1 cellular context compared by ENCODE assay signal in genomic region chr1:116318897-116319296, GRCh38.
TF ChIP-seq lines count a peak whose summit lies in the region.

No MANE protein-coding gene starts in this region.

TF ChIP-seq in K562, 482 proteins besides CTCF, POLR2A, EP300 and RAD21 (continued from another document and continues in another):
- TF ChIP-seq, protein P1, sequence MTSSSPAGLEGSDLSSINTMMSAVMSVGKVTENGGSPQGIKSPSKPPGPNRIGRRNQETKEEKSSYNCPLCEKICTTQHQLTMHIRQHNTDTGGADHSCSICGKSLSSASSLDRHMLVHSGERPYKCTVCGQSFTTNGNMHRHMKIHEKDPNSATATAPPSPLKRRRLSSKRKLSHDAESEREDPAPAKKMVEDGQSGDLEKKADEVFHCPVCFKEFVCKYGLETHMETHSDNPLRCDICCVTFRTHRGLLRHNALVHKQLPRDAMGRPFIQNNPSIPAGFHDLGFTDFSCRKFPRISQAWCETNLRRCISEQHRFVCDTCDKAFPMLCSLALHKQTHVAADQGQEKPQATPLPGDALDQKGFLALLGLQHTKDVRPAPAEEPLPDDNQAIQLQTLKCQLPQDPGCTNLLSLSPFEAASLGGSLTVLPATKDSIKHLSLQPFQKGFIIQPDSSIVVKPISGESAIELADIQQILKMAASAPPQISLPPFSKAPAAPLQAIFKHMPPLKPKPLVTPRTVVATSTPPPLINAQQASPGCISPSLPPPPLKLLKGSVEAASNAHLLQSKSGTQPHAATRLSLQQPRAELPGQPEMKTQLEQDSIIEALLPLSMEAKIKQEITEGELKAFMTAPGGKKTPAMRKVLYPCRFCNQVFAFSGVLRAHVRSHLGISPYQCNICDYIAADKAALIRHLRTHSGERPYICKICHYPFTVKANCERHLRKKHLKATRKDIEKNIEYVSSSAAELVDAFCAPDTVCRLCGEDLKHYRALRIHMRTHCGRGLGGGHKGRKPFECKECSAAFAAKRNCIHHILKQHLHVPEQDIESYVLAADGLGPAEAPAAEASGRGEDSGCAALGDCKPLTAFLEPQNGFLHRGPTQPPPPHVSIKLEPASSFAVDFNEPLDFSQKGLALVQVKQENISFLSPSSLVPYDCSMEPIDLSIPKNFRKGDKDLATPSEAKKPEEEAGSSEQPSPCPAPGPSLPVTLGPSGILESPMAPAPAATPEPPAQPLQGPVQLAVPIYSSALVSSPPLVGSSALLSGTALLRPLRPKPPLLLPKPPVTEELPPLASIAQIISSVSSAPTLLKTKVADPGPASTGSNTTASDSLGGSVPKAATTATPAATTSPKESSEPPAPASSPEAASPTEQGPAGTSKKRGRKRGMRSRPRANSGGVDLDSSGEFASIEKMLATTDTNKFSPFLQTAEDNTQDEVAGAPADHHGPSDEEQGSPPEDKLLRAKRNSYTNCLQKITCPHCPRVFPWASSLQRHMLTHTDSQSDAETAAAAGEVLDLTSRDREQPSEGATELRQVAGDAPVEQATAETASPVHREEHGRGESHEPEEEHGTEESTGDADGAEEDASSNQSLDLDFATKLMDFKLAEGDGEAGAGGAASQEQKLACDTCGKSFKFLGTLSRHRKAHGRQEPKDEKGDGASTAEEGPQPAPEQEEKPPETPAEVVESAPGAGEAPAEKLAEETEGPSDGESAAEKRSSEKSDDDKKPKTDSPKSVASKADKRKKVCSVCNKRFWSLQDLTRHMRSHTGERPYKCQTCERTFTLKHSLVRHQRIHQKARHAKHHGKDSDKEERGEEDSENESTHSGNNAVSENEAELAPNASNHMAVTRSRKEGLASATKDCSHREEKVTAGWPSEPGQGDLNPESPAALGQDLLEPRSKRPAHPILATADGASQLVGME (CRISPR knock-in tag; IDR thresholded peaks at IDR 0.05): no peak
- TF ChIP-seq ATF6 (CRISPR knock-in tag; IDR thresholded peaks at IDR 0.05) (no peak), GTF2E2 (tag; IDR thresholded peaks at IDR 0.05) (no peak), MAZ (CRISPR knock-in tag; conservative IDR thresholded peaks at IDR 0.05 in 1 of 2, IDR thresholded peaks at IDR 0.05 in 1 of 2) (no peak), SRSF9 (IDR thresholded peaks at IDR 0.05; ENCODE audit: borderline replicate concordance, low read depth, low read length) (no peak), C11orf30 (IDR thresholded peaks at IDR 0.05; ENCODE audit: low read depth) (no peak), TCF3 (CRISPR knock-in tag; IDR thresholded peaks at IDR 0.05) (no peak), HDGF (IDR thresholded peaks at IDR 0.05) (no peak), TRIM25 (IDR thresholded peaks at IDR 0.05; ENCODE audit: borderline replicate concordance) (no peak), MCM7 (IDR thresholded peaks at IDR 0.05) (no peak), GTF2A2 (tag; IDR thresholded peaks at IDR 0.05) (no peak), ARID1B (IDR thresholded peaks at IDR 0.05) (peak; percentile 55; the same call in 1 of the 2 replicates), ZNF146 (CRISPR knock-in tag; IDR thresholded peaks at IDR 0.05; ENCODE audit: unreplicated experiment) (no peak), DIDO1 (tag; IDR thresholded peaks at IDR 0.05; ENCODE audit: low read depth) (no peak), TBL1XR1 (IDR thresholded peaks at IDR 0.05; ENCODE audit: low read length in 2 of 2) (no peak)
- TF ChIP-seq, protein P2, sequence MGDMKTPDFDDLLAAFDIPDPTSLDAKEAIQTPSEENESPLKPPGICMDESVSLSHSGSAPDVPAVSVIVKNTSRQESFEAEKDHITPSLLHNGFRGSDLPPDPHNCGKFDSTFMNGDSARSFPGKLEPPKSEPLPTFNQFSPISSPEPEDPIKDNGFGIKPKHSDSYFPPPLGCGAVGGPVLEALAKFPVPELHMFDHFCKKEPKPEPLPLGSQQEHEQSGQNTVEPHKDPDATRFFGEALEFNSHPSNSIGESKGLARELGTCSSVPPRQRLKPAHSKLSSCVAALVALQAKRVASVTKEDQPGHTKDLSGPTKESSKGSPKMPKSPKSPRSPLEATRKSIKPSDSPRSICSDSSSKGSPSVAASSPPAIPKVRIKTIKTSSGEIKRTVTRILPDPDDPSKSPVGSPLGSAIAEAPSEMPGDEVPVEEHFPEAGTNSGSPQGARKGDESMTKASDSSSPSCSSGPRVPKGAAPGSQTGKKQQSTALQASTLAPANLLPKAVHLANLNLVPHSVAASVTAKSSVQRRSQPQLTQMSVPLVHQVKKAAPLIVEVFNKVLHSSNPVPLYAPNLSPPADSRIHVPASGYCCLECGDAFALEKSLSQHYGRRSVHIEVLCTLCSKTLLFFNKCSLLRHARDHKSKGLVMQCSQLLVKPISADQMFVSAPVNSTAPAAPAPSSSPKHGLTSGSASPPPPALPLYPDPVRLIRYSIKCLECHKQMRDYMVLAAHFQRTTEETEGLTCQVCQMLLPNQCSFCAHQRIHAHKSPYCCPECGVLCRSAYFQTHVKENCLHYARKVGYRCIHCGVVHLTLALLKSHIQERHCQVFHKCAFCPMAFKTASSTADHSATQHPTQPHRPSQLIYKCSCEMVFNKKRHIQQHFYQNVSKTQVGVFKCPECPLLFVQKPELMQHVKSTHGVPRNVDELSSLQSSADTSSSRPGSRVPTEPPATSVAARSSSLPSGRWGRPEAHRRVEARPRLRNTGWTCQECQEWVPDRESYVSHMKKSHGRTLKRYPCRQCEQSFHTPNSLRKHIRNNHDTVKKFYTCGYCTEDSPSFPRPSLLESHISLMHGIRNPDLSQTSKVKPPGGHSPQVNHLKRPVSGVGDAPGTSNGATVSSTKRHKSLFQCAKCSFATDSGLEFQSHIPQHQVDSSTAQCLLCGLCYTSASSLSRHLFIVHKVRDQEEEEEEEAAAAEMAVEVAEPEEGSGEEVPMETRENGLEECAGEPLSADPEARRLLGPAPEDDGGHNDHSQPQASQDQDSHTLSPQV (IDR thresholded peaks at IDR 0.05): 0 out of 2 replicates have a peak, but pooled peaks have one; percentile 41
- TF ChIP-seq, protein P3, sequence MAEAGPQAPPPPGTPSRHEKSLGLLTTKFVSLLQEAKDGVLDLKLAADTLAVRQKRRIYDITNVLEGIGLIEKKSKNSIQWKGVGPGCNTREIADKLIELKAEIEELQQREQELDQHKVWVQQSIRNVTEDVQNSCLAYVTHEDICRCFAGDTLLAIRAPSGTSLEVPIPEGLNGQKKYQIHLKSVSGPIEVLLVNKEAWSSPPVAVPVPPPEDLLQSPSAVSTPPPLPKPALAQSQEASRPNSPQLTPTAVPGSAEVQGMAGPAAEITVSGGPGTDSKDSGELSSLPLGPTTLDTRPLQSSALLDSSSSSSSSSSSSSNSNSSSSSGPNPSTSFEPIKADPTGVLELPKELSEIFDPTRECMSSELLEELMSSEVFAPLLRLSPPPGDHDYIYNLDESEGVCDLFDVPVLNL (CRISPR knock-in tag; IDR thresholded peaks at IDR 0.05; ENCODE audit: low read depth): no peak
- TF ChIP-seq, protein P4, sequence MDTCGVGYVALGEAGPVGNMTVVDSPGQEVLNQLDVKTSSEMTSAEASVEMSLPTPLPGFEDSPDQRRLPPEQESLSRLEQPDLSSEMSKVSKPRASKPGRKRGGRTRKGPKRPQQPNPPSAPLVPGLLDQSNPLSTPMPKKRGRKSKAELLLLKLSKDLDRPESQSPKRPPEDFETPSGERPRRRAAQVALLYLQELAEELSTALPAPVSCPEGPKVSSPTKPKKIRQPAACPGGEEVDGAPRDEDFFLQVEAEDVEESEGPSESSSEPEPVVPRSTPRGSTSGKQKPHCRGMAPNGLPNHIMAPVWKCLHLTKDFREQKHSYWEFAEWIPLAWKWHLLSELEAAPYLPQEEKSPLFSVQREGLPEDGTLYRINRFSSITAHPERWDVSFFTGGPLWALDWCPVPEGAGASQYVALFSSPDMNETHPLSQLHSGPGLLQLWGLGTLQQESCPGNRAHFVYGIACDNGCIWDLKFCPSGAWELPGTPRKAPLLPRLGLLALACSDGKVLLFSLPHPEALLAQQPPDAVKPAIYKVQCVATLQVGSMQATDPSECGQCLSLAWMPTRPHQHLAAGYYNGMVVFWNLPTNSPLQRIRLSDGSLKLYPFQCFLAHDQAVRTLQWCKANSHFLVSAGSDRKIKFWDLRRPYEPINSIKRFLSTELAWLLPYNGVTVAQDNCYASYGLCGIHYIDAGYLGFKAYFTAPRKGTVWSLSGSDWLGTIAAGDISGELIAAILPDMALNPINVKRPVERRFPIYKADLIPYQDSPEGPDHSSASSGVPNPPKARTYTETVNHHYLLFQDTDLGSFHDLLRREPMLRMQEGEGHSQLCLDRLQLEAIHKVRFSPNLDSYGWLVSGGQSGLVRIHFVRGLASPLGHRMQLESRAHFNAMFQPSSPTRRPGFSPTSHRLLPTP (IDR thresholded peaks at IDR 0.05; ENCODE audit: borderline replicate concordance, extremely low read depth, insufficient read length): no peak
- TF ChIP-seq, protein P5, sequence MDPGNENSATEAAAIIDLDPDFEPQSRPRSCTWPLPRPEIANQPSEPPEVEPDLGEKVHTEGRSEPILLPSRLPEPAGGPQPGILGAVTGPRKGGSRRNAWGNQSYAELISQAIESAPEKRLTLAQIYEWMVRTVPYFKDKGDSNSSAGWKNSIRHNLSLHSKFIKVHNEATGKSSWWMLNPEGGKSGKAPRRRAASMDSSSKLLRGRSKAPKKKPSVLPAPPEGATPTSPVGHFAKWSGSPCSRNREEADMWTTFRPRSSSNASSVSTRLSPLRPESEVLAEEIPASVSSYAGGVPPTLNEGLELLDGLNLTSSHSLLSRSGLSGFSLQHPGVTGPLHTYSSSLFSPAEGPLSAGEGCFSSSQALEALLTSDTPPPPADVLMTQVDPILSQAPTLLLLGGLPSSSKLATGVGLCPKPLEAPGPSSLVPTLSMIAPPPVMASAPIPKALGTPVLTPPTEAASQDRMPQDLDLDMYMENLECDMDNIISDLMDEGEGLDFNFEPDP (CRISPR knock-in tag; IDR thresholded peaks at IDR 0.05): no peak
- TF ChIP-seq, protein P6, sequence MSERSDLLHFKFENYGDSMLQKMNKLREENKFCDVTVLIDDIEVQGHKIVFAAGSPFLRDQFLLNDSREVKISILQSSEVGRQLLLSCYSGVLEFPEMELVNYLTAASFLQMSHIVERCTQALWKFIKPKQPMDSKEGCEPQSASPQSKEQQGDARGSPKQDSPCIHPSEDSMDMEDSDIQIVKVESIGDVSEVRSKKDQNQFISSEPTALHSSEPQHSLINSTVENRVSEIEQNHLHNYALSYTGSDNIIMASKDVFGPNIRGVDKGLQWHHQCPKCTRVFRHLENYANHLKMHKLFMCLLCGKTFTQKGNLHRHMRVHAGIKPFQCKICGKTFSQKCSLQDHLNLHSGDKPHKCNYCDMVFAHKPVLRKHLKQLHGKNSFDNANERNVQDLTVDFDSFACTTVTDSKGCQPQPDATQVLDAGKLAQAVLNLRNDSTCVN (CRISPR knock-in tag; IDR thresholded peaks at IDR 0.05): no peak
- TF ChIP-seq, protein P7, sequence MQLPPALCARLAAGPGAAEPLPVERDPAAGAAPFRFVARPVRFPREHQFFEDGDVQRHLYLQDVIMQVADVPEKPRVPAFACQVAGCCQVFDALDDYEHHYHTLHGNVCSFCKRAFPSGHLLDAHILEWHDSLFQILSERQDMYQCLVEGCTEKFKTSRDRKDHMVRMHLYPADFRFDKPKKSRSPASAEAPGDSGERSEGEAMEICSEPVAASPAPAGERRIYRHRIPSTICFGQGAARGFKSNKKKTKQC (CRISPR knock-in tag; IDR thresholded peaks at IDR 0.05): no peak
